ENCODE assay signal across 26 cellular contexts in genomic region chr21:32914424-32915070, GRCh38.
DNase-seq lines count a peak whose midpoint lies in the region; ATAC-seq and TF ChIP-seq lines count a peak whose summit lies in the region.
"Had no signal": no experiment of that assay in that cellular context is flagged by ENCODE, and none has a peak within 500 bp of the region (broad histone marks: within the 10 kb centered on the region; RNA-seq: fewer than 3 reads in every experiment).

No MANE protein-coding gene starts in this region.

- H3K4me2 ChIP-seq in DND-41 (ENCODE audit: insufficient read depth, low read length), result peak overlapping the region; percentile 37
- H3K4me2 ChIP-seq: BLaER1, hepatocyte, SK-N-SH had no signal

- DNase-seq in activated T-cell treated with anti-CD3 and anti-CD28 coated beads, Interleukin-2, amount 50 U/mL, for 4 hours, result no peak
- DNase-seq in activated T-cell treated with anti-CD3 and anti-CD28 coated beads, Interleukin-2, amount 50 U/mL, for 1 hour, result no peak
- DNase-seq in DND-41, result peak; percentile 50
- no peak for DNase-seq in activated CD8-positive, alpha-beta T cell treated with anti-CD3 and anti-CD28 coated beads for 36 hours
- peak in 2 of 3 donors; percentile 12 to 40 for DNase-seq in immature natural killer cell
- DNase-seq in retina, result no peak
- DNase-seq in NCI-H1105 (lab: John Stamatoyannopoulos, UW), result no peak
- DNase-seq: ACHN, amygdala, cortex of kidney, esophagus squamous epithelium, mesenchymal stem cell, NCI-H1105 treated with DMSO at 0.1 percent for 48 hours, NCI-H2029 treated with DMSO at 0.1 percent for 48 hours, NCI-H226, NCI-H82, occipital lobe, SK-N-SH, T-helper 9 cell, upper lobe of right lung had no signal

- no peak overlapping the region for H3K9ac ChIP-seq in DND-41 (ENCODE audit: low read depth, low read length)
- H3K9ac ChIP-seq: BLaER1, SK-N-SH had no signal

- no peaks in the 10 kb centered on the region for H3K36me3 ChIP-seq in DND-41 (ENCODE audit: insufficient read depth, low read length)
- H3K36me3 ChIP-seq: BLaER1, esophagus squamous epithelium, upper lobe of right lung had no signal

- no peak overlapping the region for H2AFZ ChIP-seq in DND-41 (ENCODE audit: low read depth, low read length)
- H2AFZ ChIP-seq: hepatocyte had no signal

- no peak overlapping the region for H3K4me3 ChIP-seq in DND-41 (ENCODE audit: low read depth in 1 of 2, low read length in 2 of 2)
- H3K4me3 ChIP-seq: BLaER1, esophagus squamous epithelium, hepatocyte, skin epidermis, upper lobe of right lung had no signal

- H3K4me1 ChIP-seq in DND-41 (ENCODE audit: insufficient read depth, low read length), result peaks cover 21% of the 10 kb centered on the region
- H3K4me1 ChIP-seq: BLaER1, esophagus squamous epithelium, upper lobe of right lung had no signal

- H3K27me3 ChIP-seq in DND-41 (ENCODE audit: insufficient read depth, low read length, poor library complexity), result no peaks in the 10 kb centered on the region
- H3K27me3 ChIP-seq: BLaER1, esophagus squamous epithelium, hepatocyte, upper lobe of right lung had no signal

- CTCF ChIA-PET in activated CD8-positive, alpha-beta T cell treated with anti-CD3 and anti-CD28 coated beads for 36 hours (lab: Charles Lee), result interaction anchor here (2.4 kb wide), 1 partner anchor 282 kb away, joined by 6 read pairs; no protein-coding TSS in a partner anchor

- H3K27ac ChIP-seq in DND-41 (ENCODE audit: low read length), result no peak overlapping the region
- H3K27ac ChIP-seq: BLaER1, esophagus squamous epithelium, hepatocyte, upper lobe of right lung had no signal

- no peak for TF ChIP-seq CTCF in DND-41 (IDR thresholded peaks at IDR 0.05; ENCODE audit: borderline replicate concordance, extremely low read depth, low read length, poor library complexity, severe bottlenecking)
- TF ChIP-seq CTCF in activated CD8-positive, alpha-beta T cell treated with anti-CD3 and anti-CD28 coated beads for 36 hours (IDR thresholded peaks at IDR 0.05), result no peak

- peak; percentile 52 to 53 for ATAC-seq in activated T-cell treated with anti-CD3 and anti-CD28 coated beads, Interleukin-2, amount 50 U/mL, for 4 hours
- ATAC-seq in DND-41 (ENCODE audit: insufficient read depth, low read depth), result peak; percentile 97
- peak; percentile 81 for ATAC-seq in activated CD8-positive, alpha-beta T cell treated with anti-CD3 and anti-CD28 coated beads for 36 hours
- ATAC-seq: HepG2, left lobe of liver, upper lobe of right lung, WTC11 had no signal

- H3K27ac Mint-ChIP-seq in activated CD8-positive, alpha-beta T cell treated with anti-CD3 and anti-CD28 coated beads for 36 hours, result peak overlapping the region; percentile 7
- H3K27ac Mint-ChIP-seq in immature natural killer cell, result peak overlapping the region in 4 of 6 donors; percentile 36 to 80 (median 56)
- H3K27ac Mint-ChIP-seq: WTC11 had no signal

- H3K4me3 Mint-ChIP-seq in activated T-cell treated with anti-CD3 and anti-CD28 coated beads, Interleukin-2, amount 50 U/mL, for 4 hours, result peak overlapping the region; percentile 20
- H3K4me3 Mint-ChIP-seq in activated CD8-positive, alpha-beta T cell treated with anti-CD3 and anti-CD28 coated beads for 36 hours, result no peak overlapping the region
- H3K4me3 Mint-ChIP-seq in immature natural killer cell, result peak overlapping the region; percentile 3 to 62 (median 18)
- H3K4me3 Mint-ChIP-seq: WTC11 had no signal

- intact Hi-C loops in activated CD8-positive, alpha-beta T cell treated with anti-CD3 and anti-CD28 coated beads for 36 hours (cut with micrococcal nuclease), result no loop called here

- peaks cover 28% of the 10 kb centered on the region for H3K4me1 Mint-ChIP-seq in activated T-cell treated with anti-CD3 and anti-CD28 coated beads, Interleukin-2, amount 50 U/mL, for 4 hours (ENCODE audit: low read depth)
- peaks cover 30% of the 10 kb centered on the region for H3K4me1 Mint-ChIP-seq in activated CD8-positive, alpha-beta T cell treated with anti-CD3 and anti-CD28 coated beads for 36 hours (ENCODE audit: low read depth)
- peaks cover 43 to 48% of the 10 kb centered on the region in 2 donors for H3K4me1 Mint-ChIP-seq in immature natural killer cell

- H3K27me3 Mint-ChIP-seq in activated T-cell treated with anti-CD3 and anti-CD28 coated beads, Interleukin-2, amount 50 U/mL, for 4 hours (ENCODE audit: low read depth), result no peaks in the 10 kb centered on the region
- H3K27me3 Mint-ChIP-seq in activated CD8-positive, alpha-beta T cell treated with anti-CD3 and anti-CD28 coated beads for 36 hours, result no peaks in the 10 kb centered on the region
- peaks cover 0 to 8% (median 5%) of the 10 kb centered on the region in 3 donors for H3K27me3 Mint-ChIP-seq in immature natural killer cell (ENCODE audit: low read depth in 3 of 3)

- no peaks in the 10 kb centered on the region for H3K9me3 ChIP-seq in DND-41 (ENCODE audit: insufficient read depth, low read length, severe bottlenecking)
- H3K9me3 ChIP-seq: esophagus squamous epithelium, SK-N-SH, upper lobe of right lung had no signal

- H3K79me2 ChIP-seq in DND-41 (ENCODE audit: insufficient read depth, low read length), result no peaks in the 10 kb centered on the region
- H3K79me2 ChIP-seq: hepatocyte had no signal

- H3K9me3 Mint-ChIP-seq in activated T-cell treated with anti-CD3 and anti-CD28 coated beads, Interleukin-2, amount 50 U/mL, for 4 hours, result no peaks in the 10 kb centered on the region
- H3K9me3 Mint-ChIP-seq in activated CD8-positive, alpha-beta T cell treated with anti-CD3 and anti-CD28 coated beads for 36 hours, result no peaks in the 10 kb centered on the region
- H3K9me3 Mint-ChIP-seq in immature natural killer cell, result no peaks in the 10 kb centered on the region

- H3K36me3 Mint-ChIP-seq in activated T-cell treated with anti-CD3 and anti-CD28 coated beads, Interleukin-2, amount 50 U/mL, for 4 hours (ENCODE audit: insufficient read depth), result no peaks in the 10 kb centered on the region
- no peaks in the 10 kb centered on the region for H3K36me3 Mint-ChIP-seq in activated CD8-positive, alpha-beta T cell treated with anti-CD3 and anti-CD28 coated beads for 36 hours (ENCODE audit: low read depth)
- H3K36me3 Mint-ChIP-seq in immature natural killer cell, result no peaks in the 10 kb centered on the region

- POLR2A ChIA-PET in activated CD8-positive, alpha-beta T cell treated with anti-CD3 and anti-CD28 coated beads for 36 hours (lab: Charles Lee), result no interaction called here

- H4K20me1 ChIP-seq in DND-41 (ENCODE audit: insufficient read depth, low read length), result no peaks in the 10 kb centered on the region
- H4K20me1 ChIP-seq: BLaER1 had no signal

Comparison
In these comparisons a context has a peak if more than half of its experiments do, and no peak if none do; other contexts are left out.
1. DNase-seq: peak in DND-41 (single experiment) and immature natural killer cell (2 of 3); none in activated T-cell treated with anti-CD3 and anti-CD28 coated beads, Interleukin-2, amount 50 U/mL, for 4 hours (single experiment), activated T-cell treated with anti-CD3 and anti-CD28 coated beads, Interleukin-2, amount 50 U/mL, for 1 hour (single experiment), activated CD8-positive, alpha-beta T cell treated with anti-CD3 and anti-CD28 coated beads for 36 hours (single experiment), retina (single experiment) and NCI-H1105 (single experiment).
2. Peak in every context shown above with its lines, with median percentiles within 50 percentile points of each other: ATAC-seq.